In genomic region chr17:38667787-38668122, GRCh38 we compare ENCODE assay signal across 12 cellular contexts. TPM values are rescaled to one million over a fixed set of nuclear protein-coding genes. Genes with fewer than 3 reads are reported as not detected.
DNase-seq lines count a peak whose midpoint lies in the region; ATAC-seq and TF ChIP-seq lines count a peak whose summit lies in the region.
"Had no signal": no experiment of that assay in that cellular context is flagged by ENCODE, and none has a peak within 500 bp of the region (broad histone marks: within the 10 kb centered on the region; RNA-seq: fewer than 3 reads in every experiment).

No MANE protein-coding gene starts in this region.

- no peaks in the 10 kb centered on the region for H3K9me3 ChIP-seq in Panc1 (ENCODE audit: control insufficient read depth, insufficient read depth, low read depth, low read length)
- H3K9me3 ChIP-seq in thoracic aorta: no peaks in the 10 kb centered on the region
- H3K9me3 ChIP-seq: BLaER1, SJSA1 had no signal

- H3K36me3 Mint-ChIP-seq in activated naive CD4-positive, alpha-beta T cell treated with anti-CD3 and anti-CD28 coated beads, Interleukin-2, amount 50 U/mL, for 24 hours: no peaks in the 10 kb centered on the region
- no peaks in the 10 kb centered on the region for H3K36me3 Mint-ChIP-seq in endothelial cell (ENCODE audit: low read depth, unreplicated experiment)
- no peaks in the 10 kb centered on the region for H3K36me3 Mint-ChIP-seq in activated CD4-positive, alpha-beta T cell treated with anti-CD3 and anti-CD28 coated beads, Interleukin-2, amount 10 ng/mL, durations not matched to agents 7 days and 5 days (ENCODE audit: low read depth)
- H3K36me3 Mint-ChIP-seq: IgD-negative memory B cell had no signal

- H3K27ac ChIP-seq in Panc1 (ENCODE audit: low read length) (no peak overlapping the region), thoracic aorta (no peak overlapping the region)
- H3K27ac ChIP-seq: BLaER1, RWPE1, SJSA1 had no signal

- H3K4me3 ChIP-seq in Panc1 (ENCODE audit: low read depth in 2 of 2, low read length in 2 of 2) (no peak overlapping the region), thoracic aorta (no peak overlapping the region), H7 (ENCODE audit: insufficient read depth, low read depth, low read length) (no peak overlapping the region)
- H3K4me3 ChIP-seq: BLaER1, SJSA1 had no signal

- H3K36me3 ChIP-seq in Panc1 (ENCODE audit: control insufficient read depth, insufficient read depth, low read length): no peaks in the 10 kb centered on the region
- H3K36me3 ChIP-seq in thoracic aorta: no peaks in the 10 kb centered on the region
- H3K36me3 ChIP-seq in H7 (replicated peaks; ENCODE audit: control insufficient read depth, insufficient read depth, low read length): no peaks in the 10 kb centered on the region
- H3K36me3 ChIP-seq: BLaER1, SJSA1 had no signal

- no TSS peak for BruUV-seq in Panc1 (replicated peaks; lab: Mats Ljungman, UMichigan)

- DNase-seq in activated naive CD4-positive, alpha-beta T cell treated with anti-CD3 and anti-CD28 coated beads, Interleukin-2, amount 50 U/mL, for 16 hours: no peak
- DNase-seq in Panc1 (ENCODE audit: low read depth, low spot score) (no peak), endothelial cell (ENCODE audit: low spot score) (no peak), thoracic aorta (ENCODE audit: low spot score) (no peak), C1 segment of cervical spinal cord (lab: John Stamatoyannopoulos, UW) (no peak), H7 (no peak)
- DNase-seq in activated CD4-positive, alpha-beta T cell treated with anti-CD3 and anti-CD28 coated beads, Interleukin-2, amount 10 ng/mL, durations not matched to agents 7 days and 5 days: no peak

- intact Hi-C loops in Panc1 (cut with micrococcal nuclease; ENCODE audit: unreplicated experiment): loop anchor here (1.0 to 5.0 kb wide), 2 partner anchors 109 to 175 kb away; no protein-coding TSS in a partner anchor

- peaks cover 30% of the 10 kb centered on the region for H3K27me3 Mint-ChIP-seq in activated naive CD4-positive, alpha-beta T cell treated with anti-CD3 and anti-CD28 coated beads, Interleukin-2, amount 50 U/mL, for 24 hours
- peaks cover 39% of the 10 kb centered on the region for H3K27me3 Mint-ChIP-seq in endothelial cell (ENCODE audit: unreplicated experiment)
- H3K27me3 Mint-ChIP-seq in activated CD4-positive, alpha-beta T cell treated with anti-CD3 and anti-CD28 coated beads, Interleukin-2, amount 10 ng/mL, durations not matched to agents 7 days and 5 days: peaks cover 56% of the 10 kb centered on the region

- H3K4me1 ChIP-seq in Panc1 (ENCODE audit: control insufficient read depth, insufficient read depth, low read length): peaks cover 10% of the 10 kb centered on the region
- no peaks in the 10 kb centered on the region for H3K4me1 ChIP-seq in thoracic aorta (ENCODE audit: control insufficient read depth in 1 of 2, low read depth in 2 of 2)
- H3K4me1 ChIP-seq: SJSA1 had no signal

- H3K4me1 Mint-ChIP-seq in activated naive CD4-positive, alpha-beta T cell treated with anti-CD3 and anti-CD28 coated beads, Interleukin-2, amount 50 U/mL, for 24 hours: peaks cover 16% of the 10 kb centered on the region
- H3K4me1 Mint-ChIP-seq in endothelial cell (ENCODE audit: unreplicated experiment): peaks cover 10% of the 10 kb centered on the region
- peaks cover 12% of the 10 kb centered on the region for H3K4me1 Mint-ChIP-seq in activated CD4-positive, alpha-beta T cell treated with anti-CD3 and anti-CD28 coated beads, Interleukin-2, amount 10 ng/mL, durations not matched to agents 7 days and 5 days

- no peaks in the 10 kb centered on the region for H3K27me3 ChIP-seq in Panc1 (ENCODE audit: control insufficient read depth, insufficient read depth, low read length)
- H3K27me3 ChIP-seq in thoracic aorta (replicated peaks; ENCODE audit: insufficient read depth): no peaks in the 10 kb centered on the region
- H3K27me3 ChIP-seq in H7 (ENCODE audit: control insufficient read depth, insufficient read depth, low read length): peaks cover 46% of the 10 kb centered on the region

- POLR2A ChIA-PET in Panc1 (lab: Charles Lee): no interaction called here
- POLR2A ChIA-PET in activated CD4-positive, alpha-beta T cell treated with anti-CD3 and anti-CD28 coated beads, Interleukin-2, amount 10 ng/mL, durations not matched to agents 7 days and 5 days (lab: Charles Lee): no interaction called here

- peak overlapping the region; percentile 9 for H3K27ac Mint-ChIP-seq in activated naive CD4-positive, alpha-beta T cell treated with anti-CD3 and anti-CD28 coated beads, Interleukin-2, amount 50 U/mL, for 24 hours
- H3K27ac Mint-ChIP-seq in endothelial cell (ENCODE audit: unreplicated experiment): no peak overlapping the region
- no peak overlapping the region for H3K27ac Mint-ChIP-seq in activated CD4-positive, alpha-beta T cell treated with anti-CD3 and anti-CD28 coated beads, Interleukin-2, amount 10 ng/mL, durations not matched to agents 7 days and 5 days
- H3K27ac Mint-ChIP-seq: IgD-negative memory B cell had no signal

- H3K9me3 Mint-ChIP-seq in activated naive CD4-positive, alpha-beta T cell treated with anti-CD3 and anti-CD28 coated beads, Interleukin-2, amount 50 U/mL, for 24 hours: no peaks in the 10 kb centered on the region
- no peaks in the 10 kb centered on the region for H3K9me3 Mint-ChIP-seq in endothelial cell (ENCODE audit: unreplicated experiment)
- H3K9me3 Mint-ChIP-seq in activated CD4-positive, alpha-beta T cell treated with anti-CD3 and anti-CD28 coated beads, Interleukin-2, amount 10 ng/mL, durations not matched to agents 7 days and 5 days: no peaks in the 10 kb centered on the region

- H3K4me3 Mint-ChIP-seq in activated naive CD4-positive, alpha-beta T cell treated with anti-CD3 and anti-CD28 coated beads, Interleukin-2, amount 50 U/mL, for 24 hours: no peak overlapping the region
- no peak overlapping the region for H3K4me3 Mint-ChIP-seq in endothelial cell (ENCODE audit: unreplicated experiment)
- H3K4me3 Mint-ChIP-seq in activated CD4-positive, alpha-beta T cell treated with anti-CD3 and anti-CD28 coated beads, Interleukin-2, amount 10 ng/mL, durations not matched to agents 7 days and 5 days: no peak overlapping the region

- CTCF ChIA-PET in Panc1 (lab: Charles Lee): interaction anchor here (0.7 to 2.6 kb wide), 3 partner anchors 50 to 110 kb away, joined by 4 to 14 read pairs (median 5); no protein-coding TSS in a partner anchor
- CTCF ChIA-PET in activated CD4-positive, alpha-beta T cell treated with anti-CD3 and anti-CD28 coated beads, Interleukin-2, amount 10 ng/mL, durations not matched to agents 7 days and 5 days (lab: Charles Lee): interaction anchor here (0.6 to 3.1 kb wide), 17 partner anchors 9 to 319 kb away, joined by 3 to 32 read pairs (median 4); no protein-coding TSS in a partner anchor

- in situ Hi-C loops in Panc1 (cut with HindIII; ENCODE audit: low pct_unique_long_range_greater_than_20kb, low sequenced_read_pairs): no loop called here

- TF ChIP-seq CTCF in Panc1 (IDR thresholded peaks at IDR 0.05) (peak; percentile 70), endothelial cell (IDR thresholded peaks at IDR 0.05; ENCODE audit: unreplicated experiment) (peak; percentile 45), thoracic aorta (IDR thresholded peaks at IDR 0.05) (peak; percentile 10)

- no peak for ATAC-seq in Panc1
- ATAC-seq in thoracic aorta (ENCODE audit: insufficient number of reproducible peaks, low FRiP score, low read depth): no peak

RNA-seq across cellular contexts. Expression of gene EPOP, which starts 7.0 kb away (rescaled TPM):
- total RNA-seq in Panc1 (2021; ENCODE audit: unreplicated experiment) (19.9 TPM), endothelial cell (ENCODE audit: unreplicated experiment) (1.3 TPM), thoracic aorta (1 to 10 TPM in 1 of 2 donors, under 1 TPM in 1; 0.54 to 3.3 TPM)
- 10.3 TPM for polyA plus RNA-seq in Panc1 (2012; ENCODE audit: insufficient read length)
- 6.1 and 6.2 TPM in 2 replicates for total RNA-seq in H7 (2014; rRNA removed; shearing (Covaris generic))
- total RNA-seq in activated CD4-positive, alpha-beta T cell treated with anti-CD3 and anti-CD28 coated beads, Interleukin-2, amount 10 ng/mL, durations not matched to agents 7 days and 5 days: 1 to 10 TPM; 7.5 to 7.8 TPM
- polyA plus RNA-seq: IgD-negative memory B cell had no signal

RNA-seq across cellular contexts. Expression of gene MLLT6, which starts 37.3 kb away (rescaled TPM):
- 50.6 TPM for total RNA-seq in Panc1 (2021; ENCODE audit: unreplicated experiment)
- 38.4 TPM for polyA plus RNA-seq in Panc1 (2012; ENCODE audit: insufficient read length)
- total RNA-seq in endothelial cell (ENCODE audit: unreplicated experiment): 33.8 TPM
- 100 to 1,000 TPM; 113 to 201 TPM for total RNA-seq in thoracic aorta
- 17.8 and 22.1 TPM in 2 replicates for total RNA-seq in H7 (2014; rRNA removed; shearing (Covaris generic))
- total RNA-seq in activated CD4-positive, alpha-beta T cell treated with anti-CD3 and anti-CD28 coated beads, Interleukin-2, amount 10 ng/mL, durations not matched to agents 7 days and 5 days: 100 to 1,000 TPM; 251 to 264 TPM

Comparison
In these comparisons a context has a peak if more than half of its experiments do, and no peak if none do; other contexts are left out.
1. CTCF ChIP-seq: peak in every context shown above with its lines; median percentile 70 in Panc1; 45 in endothelial cell; 10 in thoracic aorta.